In the genomic region with DNA sequence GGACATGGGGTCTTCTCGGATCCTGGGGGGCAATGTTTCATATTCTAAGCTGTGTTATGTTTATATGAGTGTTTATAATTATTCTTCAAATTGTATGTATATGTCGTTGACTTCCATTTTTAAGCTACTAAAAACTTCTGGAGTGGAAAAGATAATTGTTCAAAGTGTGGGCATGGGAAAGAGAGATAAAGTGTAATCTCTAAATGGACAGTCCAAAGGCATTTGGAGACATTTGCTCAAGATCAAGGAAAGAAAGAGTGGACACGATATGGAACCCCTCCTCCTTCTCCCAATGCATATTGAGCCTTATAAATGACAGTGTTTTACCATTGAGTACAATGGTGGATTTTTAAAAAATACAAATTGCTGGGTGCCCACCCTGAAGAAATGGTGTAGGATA, we compare ENCODE assay signal across 2 cellular contexts.
TF ChIP-seq lines count a peak whose summit lies in the region.

No MANE protein-coding gene starts in this region.

TF ChIP-seq in K562, 482 proteins besides CTCF, POLR2A, EP300 and RAD21 (continued from another document and continues in another):
- peak; percentile 70; the same call in 1 of the 2 replicates for TF ChIP-seq SMARCE1 (IDR thresholded peaks at IDR 0.05)
- TF ChIP-seq, protein P1, sequence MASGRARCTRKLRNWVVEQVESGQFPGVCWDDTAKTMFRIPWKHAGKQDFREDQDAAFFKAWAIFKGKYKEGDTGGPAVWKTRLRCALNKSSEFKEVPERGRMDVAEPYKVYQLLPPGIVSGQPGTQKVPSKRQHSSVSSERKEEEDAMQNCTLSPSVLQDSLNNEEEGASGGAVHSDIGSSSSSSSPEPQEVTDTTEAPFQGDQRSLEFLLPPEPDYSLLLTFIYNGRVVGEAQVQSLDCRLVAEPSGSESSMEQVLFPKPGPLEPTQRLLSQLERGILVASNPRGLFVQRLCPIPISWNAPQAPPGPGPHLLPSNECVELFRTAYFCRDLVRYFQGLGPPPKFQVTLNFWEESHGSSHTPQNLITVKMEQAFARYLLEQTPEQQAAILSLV (tag; IDR thresholded peaks at IDR 0.05) = no peak
- TF ChIP-seq, protein P2, sequence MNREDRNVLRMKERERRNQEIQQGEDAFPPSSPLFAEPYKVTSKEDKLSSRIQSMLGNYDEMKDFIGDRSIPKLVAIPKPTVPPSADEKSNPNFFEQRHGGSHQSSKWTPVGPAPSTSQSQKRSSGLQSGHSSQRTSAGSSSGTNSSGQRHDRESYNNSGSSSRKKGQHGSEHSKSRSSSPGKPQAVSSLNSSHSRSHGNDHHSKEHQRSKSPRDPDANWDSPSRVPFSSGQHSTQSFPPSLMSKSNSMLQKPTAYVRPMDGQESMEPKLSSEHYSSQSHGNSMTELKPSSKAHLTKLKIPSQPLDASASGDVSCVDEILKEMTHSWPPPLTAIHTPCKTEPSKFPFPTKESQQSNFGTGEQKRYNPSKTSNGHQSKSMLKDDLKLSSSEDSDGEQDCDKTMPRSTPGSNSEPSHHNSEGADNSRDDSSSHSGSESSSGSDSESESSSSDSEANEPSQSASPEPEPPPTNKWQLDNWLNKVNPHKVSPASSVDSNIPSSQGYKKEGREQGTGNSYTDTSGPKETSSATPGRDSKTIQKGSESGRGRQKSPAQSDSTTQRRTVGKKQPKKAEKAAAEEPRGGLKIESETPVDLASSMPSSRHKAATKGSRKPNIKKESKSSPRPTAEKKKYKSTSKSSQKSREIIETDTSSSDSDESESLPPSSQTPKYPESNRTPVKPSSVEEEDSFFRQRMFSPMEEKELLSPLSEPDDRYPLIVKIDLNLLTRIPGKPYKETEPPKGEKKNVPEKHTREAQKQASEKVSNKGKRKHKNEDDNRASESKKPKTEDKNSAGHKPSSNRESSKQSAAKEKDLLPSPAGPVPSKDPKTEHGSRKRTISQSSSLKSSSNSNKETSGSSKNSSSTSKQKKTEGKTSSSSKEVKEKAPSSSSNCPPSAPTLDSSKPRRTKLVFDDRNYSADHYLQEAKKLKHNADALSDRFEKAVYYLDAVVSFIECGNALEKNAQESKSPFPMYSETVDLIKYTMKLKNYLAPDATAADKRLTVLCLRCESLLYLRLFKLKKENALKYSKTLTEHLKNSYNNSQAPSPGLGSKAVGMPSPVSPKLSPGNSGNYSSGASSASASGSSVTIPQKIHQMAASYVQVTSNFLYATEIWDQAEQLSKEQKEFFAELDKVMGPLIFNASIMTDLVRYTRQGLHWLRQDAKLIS (CRISPR knock-in tag; IDR thresholded peaks at IDR 0.05) = no peak
- TF ChIP-seq CC2D1A (IDR thresholded peaks at IDR 0.05) = peak; percentile 43; the same call in 1 of the 2 replicates
- TF ChIP-seq LEF1 (IDR thresholded peaks at IDR 0.05) = peak; percentile 63; the same call in 1 of the 2 replicates
- no peak for TF ChIP-seq HNRNPK (IDR thresholded peaks at IDR 0.05; ENCODE audit: low read depth, low read length, poor library complexity, severe bottlenecking)
- no peak for TF ChIP-seq MEF2A (IDR thresholded peaks at IDR 0.05; ENCODE audit: control insufficient read depth, low read depth, low read length)
- 0 out of 2 replicates have a peak, but pooled peaks have one; percentile 17 for TF ChIP-seq BCOR (IDR thresholded peaks at IDR 0.05)
- peak; percentile 86 for TF ChIP-seq CBFA2T2 (conservative IDR thresholded peaks at IDR 0.05)
- TF ChIP-seq HMG20B (CRISPR knock-in tag; IDR thresholded peaks at IDR 0.05) = no peak
- TF ChIP-seq PML (IDR thresholded peaks at IDR 0.05; ENCODE audit: low read length) = peak; percentile 59; the same call in 1 of the 2 replicates
- no peak for TF ChIP-seq ZNF316 (IDR thresholded peaks at IDR 0.05)
- no peak for TF ChIP-seq MTA3 (IDR thresholded peaks at IDR 0.05; ENCODE audit: borderline replicate concordance)
- TF ChIP-seq CBFA2T3 (IDR thresholded peaks at IDR 0.05) = peak; percentile 92
- TF ChIP-seq KDM2B (CRISPR knock-in tag; IDR thresholded peaks at IDR 0.05) = no peak
- TF ChIP-seq MCM2 (IDR thresholded peaks at IDR 0.05; ENCODE audit: low read depth) = no peak
- TF ChIP-seq TBL1XR1 (IDR thresholded peaks at IDR 0.05; ENCODE audit: low read length in 2 of 2) = no peak
- no peak for TF ChIP-seq GATA2 (CRISPR knock-in tag; IDR thresholded peaks at IDR 0.05)
- no peak for TF ChIP-seq TCF7 (IDR thresholded peaks at IDR 0.05; ENCODE audit: borderline replicate concordance)
- no peak for TF ChIP-seq PTTG1 (tag; IDR thresholded peaks at IDR 0.05; ENCODE audit: low read depth)
- TF ChIP-seq DPF2 (IDR thresholded peaks at IDR 0.05) = peak; percentile 90
- TF ChIP-seq, protein P3, sequence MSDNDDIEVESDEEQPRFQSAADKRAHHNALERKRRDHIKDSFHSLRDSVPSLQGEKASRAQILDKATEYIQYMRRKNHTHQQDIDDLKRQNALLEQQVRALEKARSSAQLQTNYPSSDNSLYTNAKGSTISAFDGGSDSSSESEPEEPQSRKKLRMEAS (CRISPR knock-in tag; IDR thresholded peaks at IDR 0.05) = no peak
- peak; percentile 80 to 90 for TF ChIP-seq TRIM24 (IDR thresholded peaks at IDR 0.05)
- TF ChIP-seq TAL1 (IDR thresholded peaks at IDR 0.05) = peak; percentile 91
- peak; percentile 58; the same call in 1 of the 2 replicates for TF ChIP-seq FOXM1 (IDR thresholded peaks at IDR 0.05; ENCODE audit: low read depth)
- no peak for TF ChIP-seq FOXM1 (CRISPR knock-in tag; IDR thresholded peaks at IDR 0.05; ENCODE audit: low read depth)
- TF ChIP-seq DIDO1 (tag; IDR thresholded peaks at IDR 0.05; ENCODE audit: low read depth) = no peak
- TF ChIP-seq ATF7 (IDR thresholded peaks at IDR 0.05) = no peak
- TF ChIP-seq ZNF24 (IDR thresholded peaks at IDR 0.05) = no peak
- peak; percentile 92 for TF ChIP-seq TEAD4 (IDR thresholded peaks at IDR 0.05; ENCODE audit: low read length)
- no peak for TF ChIP-seq TEAD4 (CRISPR knock-in tag; IDR thresholded peaks at IDR 0.05; ENCODE audit: borderline replicate concordance)
- TF ChIP-seq ARID1B (IDR thresholded peaks at IDR 0.05) = peak; percentile 93
- TF ChIP-seq POLR2AphosphoS5 (IDR thresholded peaks at IDR 0.05; ENCODE audit: control insufficient read depth, insufficient read depth, low read depth, low read length) = 0 out of 2 replicates have a peak, but pooled peaks have one; percentile 25
- TF ChIP-seq NFIC (IDR thresholded peaks at IDR 0.05) = peak; percentile 59; the same call in 1 of the 2 replicates

TF ChIP-seq in neural cell, 6 proteins besides CTCF, POLR2A, EP300 and RAD21 (continued from another document):
- TF ChIP-seq, protein P4, sequence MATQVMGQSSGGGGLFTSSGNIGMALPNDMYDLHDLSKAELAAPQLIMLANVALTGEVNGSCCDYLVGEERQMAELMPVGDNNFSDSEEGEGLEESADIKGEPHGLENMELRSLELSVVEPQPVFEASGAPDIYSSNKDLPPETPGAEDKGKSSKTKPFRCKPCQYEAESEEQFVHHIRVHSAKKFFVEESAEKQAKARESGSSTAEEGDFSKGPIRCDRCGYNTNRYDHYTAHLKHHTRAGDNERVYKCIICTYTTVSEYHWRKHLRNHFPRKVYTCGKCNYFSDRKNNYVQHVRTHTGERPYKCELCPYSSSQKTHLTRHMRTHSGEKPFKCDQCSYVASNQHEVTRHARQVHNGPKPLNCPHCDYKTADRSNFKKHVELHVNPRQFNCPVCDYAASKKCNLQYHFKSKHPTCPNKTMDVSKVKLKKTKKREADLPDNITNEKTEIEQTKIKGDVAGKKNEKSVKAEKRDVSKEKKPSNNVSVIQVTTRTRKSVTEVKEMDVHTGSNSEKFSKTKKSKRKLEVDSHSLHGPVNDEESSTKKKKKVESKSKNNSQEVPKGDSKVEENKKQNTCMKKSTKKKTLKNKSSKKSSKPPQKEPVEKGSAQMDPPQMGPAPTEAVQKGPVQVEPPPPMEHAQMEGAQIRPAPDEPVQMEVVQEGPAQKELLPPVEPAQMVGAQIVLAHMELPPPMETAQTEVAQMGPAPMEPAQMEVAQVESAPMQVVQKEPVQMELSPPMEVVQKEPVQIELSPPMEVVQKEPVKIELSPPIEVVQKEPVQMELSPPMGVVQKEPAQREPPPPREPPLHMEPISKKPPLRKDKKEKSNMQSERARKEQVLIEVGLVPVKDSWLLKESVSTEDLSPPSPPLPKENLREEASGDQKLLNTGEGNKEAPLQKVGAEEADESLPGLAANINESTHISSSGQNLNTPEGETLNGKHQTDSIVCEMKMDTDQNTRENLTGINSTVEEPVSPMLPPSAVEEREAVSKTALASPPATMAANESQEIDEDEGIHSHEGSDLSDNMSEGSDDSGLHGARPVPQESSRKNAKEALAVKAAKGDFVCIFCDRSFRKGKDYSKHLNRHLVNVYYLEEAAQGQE (IDR thresholded peaks at IDR 0.05; ENCODE audit: borderline replicate concordance) = no peak
- TF ChIP-seq SMC3 (conservative IDR thresholded peaks at IDR 0.05; ENCODE audit: poor library complexity) = no peak
